ENCODE assay signal across 18 cellular contexts in genomic region chr4:74667438-74667837, GRCh38.
DNase-seq lines count a peak whose midpoint lies in the region; ATAC-seq, FAIRE-seq and TF ChIP-seq lines count a peak whose summit lies in the region.
"Had no signal": no experiment of that assay in that cellular context is flagged by ENCODE, and none has a peak within 500 bp of the region (broad histone marks: within the 10 kb centered on the region; RNA-seq: fewer than 3 reads in every experiment).

No MANE protein-coding gene starts in this region.

- H3K27me3 ChIP-seq in pancreas: no peaks in the 10 kb centered on the region

- no peak for TF ChIP-seq CTCF in A549 (IDR thresholded peaks at IDR 0.05)
- TF ChIP-seq CTCF in HEK293 (tag by site-specific recombination; IDR thresholded peaks at IDR 0.05): no peak
- TF ChIP-seq CTCF in pancreas (IDR thresholded peaks at IDR 0.05): no peak

- intact Hi-C loops in pancreas (cut with DNase I): no loop called here

- no peaks in the 10 kb centered on the region for H3K36me3 ChIP-seq in HEK293 (ENCODE audit: control insufficient read depth in 2 of 2, insufficient read depth in 1 of 2, low read length in 2 of 2)
- no peaks in the 10 kb centered on the region for H3K36me3 ChIP-seq in pancreas
- H3K36me3 ChIP-seq: BE2C had no signal

- H3K9me3 Mint-ChIP-seq in activated CD8-positive, alpha-beta T cell treated with anti-CD3 and anti-CD28 coated beads, Interleukin-2, amount 10 ng/mL, durations not matched to agents 7 days and 5 days (ENCODE audit: insufficient read depth): no peaks in the 10 kb centered on the region
- H3K9me3 Mint-ChIP-seq: CD4-positive, alpha-beta memory T cell; IgD-negative memory B cell had no signal

- H3K27ac ChIP-seq in A549: peak overlapping the region; percentile 83 to 100
- H3K27ac ChIP-seq in HEK293 (ENCODE audit: extremely low read depth, low read depth, low read length): no peak overlapping the region
- no peak overlapping the region for H3K27ac ChIP-seq in pancreas
- H3K27ac ChIP-seq: C4-2B, GM23248, KMS-11 had no signal

- no peak for TF ChIP-seq RAD21 in A549 (conservative IDR thresholded peaks at IDR 0.05 in 1 of 2, IDR thresholded peaks at IDR 0.05 in 1 of 2)

- no peaks in the 10 kb centered on the region for H3K36me3 Mint-ChIP-seq in activated CD8-positive, alpha-beta T cell treated with anti-CD3 and anti-CD28 coated beads, Interleukin-2, amount 10 ng/mL, durations not matched to agents 7 days and 5 days (ENCODE audit: low read depth)
- H3K36me3 Mint-ChIP-seq: CD4-positive, alpha-beta memory T cell; IgD-negative memory B cell had no signal

- H3K27ac Mint-ChIP-seq in activated CD8-positive, alpha-beta T cell treated with anti-CD3 and anti-CD28 coated beads, Interleukin-2, amount 10 ng/mL, durations not matched to agents 7 days and 5 days: no peak overlapping the region
- H3K27ac Mint-ChIP-seq: CD4-positive, alpha-beta memory T cell; IgD-negative memory B cell had no signal

- H3K4me2 ChIP-seq in A549: peak overlapping the region; percentile 0; the same call in 1 of the 3 replicates
- H3K4me2 ChIP-seq: KMS-11 had no signal

- DNase-seq in A549 (ENCODE audit: low read depth in 1 of 2, low spot score in 1 of 2) (no peak), pancreas (no peak), GDM1 (lab: John Stamatoyannopoulos, UW) (no peak)
- no peak for DNase-seq in activated CD8-positive, alpha-beta T cell treated with anti-CD3 and anti-CD28 coated beads, Interleukin-2, amount 10 ng/mL, durations not matched to agents 7 days and 5 days
- DNase-seq in stimulated activated CD4-positive, alpha-beta T cell treated with anti-CD3 and anti-CD28 coated beads, Interleukin-4, amount 100 ng/mL, for 24 hours: no peak
- DNase-seq: 8988T; BE2C; CD4-positive, alpha-beta memory T cell; DMS53; GM23248 had no signal

- FAIRE-seq in A549 (lab: Jason Lieb, UNC) (no peak), colon (lab: Jason Lieb, UNC) (peak; percentile 41), pancreas (lab: Jason Lieb, UNC) (peak; percentile 23)
- FAIRE-seq: GM18507, H54 had no signal

- H3K4me1 Mint-ChIP-seq in activated CD8-positive, alpha-beta T cell treated with anti-CD3 and anti-CD28 coated beads, Interleukin-2, amount 10 ng/mL, durations not matched to agents 7 days and 5 days (ENCODE audit: low read depth): no peaks in the 10 kb centered on the region
- H3K4me1 Mint-ChIP-seq: CD4-positive, alpha-beta memory T cell; IgD-negative memory B cell had no signal

- H3K4me1 ChIP-seq in A549: peaks cover 36% of the 10 kb centered on the region
- H3K4me1 ChIP-seq in HEK293 (ENCODE audit: control insufficient read depth, insufficient read depth, low read length): peaks cover 4% of the 10 kb centered on the region; the same call in 1 of the 2 replicates
- H3K4me1 ChIP-seq in pancreas: peaks cover 0 to 4% (median 0%) of the 10 kb centered on the region in 3 donors
- H3K4me1 ChIP-seq: BE2C had no signal

- CTCF ChIA-PET in A549 (lab: Yijun Ruan, JAX) (interaction anchor here (0.7 to 10.5 kb wide), 4 partner anchors 45 to 349 kb away, joined by 3 to 136 read pairs (median 7); no protein-coding TSS in a partner anchor), HEK293 (lab: Yijun Ruan, JAX) (interaction anchor here (0.6 to 1.3 kb wide), 5 partner anchors 134 to 439 kb away, joined by 3 to 6 read pairs (median 4); no protein-coding TSS in a partner anchor)
- CTCF ChIA-PET in activated CD8-positive, alpha-beta T cell treated with anti-CD3 and anti-CD28 coated beads, Interleukin-2, amount 10 ng/mL, durations not matched to agents 7 days and 5 days (lab: Charles Lee): interaction anchor here (1.4 kb wide), 1 partner anchor 347 kb away, joined by 4 read pairs; no protein-coding TSS in a partner anchor

- H3K27me3 Mint-ChIP-seq in activated CD8-positive, alpha-beta T cell treated with anti-CD3 and anti-CD28 coated beads, Interleukin-2, amount 10 ng/mL, durations not matched to agents 7 days and 5 days (ENCODE audit: low read depth): no peaks in the 10 kb centered on the region

- H3K9me3 ChIP-seq in A549 (peaks cover 26% of the 10 kb centered on the region; the same call in 2 of the 3 replicates), HEK293 (ENCODE audit: control insufficient read depth, insufficient read depth, low read depth, low read length) (no peaks in the 10 kb centered on the region), pancreas (no peaks in the 10 kb centered on the region)
- H3K9me3 ChIP-seq: BE2C had no signal

- ATAC-seq in A549 (no peak), pancreas (no peak), HG03378 (IDR thresholded peaks at IDR 0.05; ENCODE audit: unreplicated experiment) (no peak)
- no peak for ATAC-seq in activated CD8-positive, alpha-beta T cell treated with anti-CD3 and anti-CD28 coated beads, Interleukin-2, amount 10 ng/mL, durations not matched to agents 7 days and 5 days

- TF ChIP-seq POLR2A in A549 (IDR thresholded peaks at IDR 0.05; ENCODE audit: low read length): no peak

- H3K4me3 ChIP-seq in A549 (no peak overlapping the region), HEK293 (ENCODE audit: low read depth, low read length) (no peak overlapping the region), pancreas (no peak overlapping the region)
- H3K4me3 ChIP-seq: GM23248 had no signal

- POLR2A ChIA-PET in A549 (lab: Yijun Ruan, JAX): no interaction called here
- POLR2A ChIA-PET in HEK293 (lab: Yijun Ruan, JAX): no interaction called here
- POLR2A ChIA-PET in activated CD8-positive, alpha-beta T cell treated with anti-CD3 and anti-CD28 coated beads, Interleukin-2, amount 10 ng/mL, durations not matched to agents 7 days and 5 days (lab: Charles Lee): no interaction called here

- TF ChIP-seq EP300 in A549 (IDR thresholded peaks at IDR 0.05): no peak

- no peak overlapping the region for H3K4me3 Mint-ChIP-seq in activated CD8-positive, alpha-beta T cell treated with anti-CD3 and anti-CD28 coated beads, Interleukin-2, amount 10 ng/mL, durations not matched to agents 7 days and 5 days
- H3K4me3 Mint-ChIP-seq: CD4-positive, alpha-beta memory T cell; IgD-negative memory B cell had no signal

TF ChIP-seq in A549, 52 proteins besides CTCF, POLR2A, EP300 and RAD21 (continues in another document):
- TF ChIP-seq HMGXB4 (CRISPR knock-in tag; IDR thresholded peaks at IDR 0.05; ENCODE audit: borderline replicate concordance) (no peak), EHF (CRISPR knock-in tag; IDR thresholded peaks at IDR 0.05) (no peak), MAZ (IDR thresholded peaks at IDR 0.05; ENCODE audit: borderline replicate concordance, low read depth, low read length) (no peak), HEYL (CRISPR knock-in tag; IDR thresholded peaks at IDR 0.05) (no peak), RNF2 (IDR thresholded peaks at IDR 0.05; ENCODE audit: borderline replicate concordance, low read depth) (no peak)
- TF ChIP-seq, protein P1, sequence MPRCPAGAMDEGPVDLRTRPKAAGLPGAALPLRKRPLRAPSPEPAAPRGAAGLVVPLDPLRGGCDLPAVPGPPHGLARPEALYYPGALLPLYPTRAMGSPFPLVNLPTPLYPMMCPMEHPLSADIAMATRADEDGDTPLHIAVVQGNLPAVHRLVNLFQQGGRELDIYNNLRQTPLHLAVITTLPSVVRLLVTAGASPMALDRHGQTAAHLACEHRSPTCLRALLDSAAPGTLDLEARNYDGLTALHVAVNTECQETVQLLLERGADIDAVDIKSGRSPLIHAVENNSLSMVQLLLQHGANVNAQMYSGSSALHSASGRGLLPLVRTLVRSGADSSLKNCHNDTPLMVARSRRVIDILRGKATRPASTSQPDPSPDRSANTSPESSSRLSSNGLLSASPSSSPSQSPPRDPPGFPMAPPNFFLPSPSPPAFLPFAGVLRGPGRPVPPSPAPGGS (IDR thresholded peaks at IDR 0.05): no peak

TF ChIP-seq in HEK293, 187 proteins besides CTCF, POLR2A, EP300 and RAD21:
- TF ChIP-seq PRDM1 (tag by site-specific recombination; IDR thresholded peaks at IDR 0.05) (peak; percentile 80), TSHZ1 (tag by site-specific recombination; IDR thresholded peaks at IDR 0.05; ENCODE audit: borderline replicate concordance) (no peak)

Comparison
In these comparisons a context has a peak if more than half of its experiments do, and no peak if none do; other contexts are left out.
1. H3K27ac ChIP-seq: peak in A549 (2 of 2); none in HEK293 (single experiment) and pancreas (0 of 4).